ENCODE assay signal across 15 cellular contexts in genomic region chr7:98130959-98131358, GRCh38. TPM values are rescaled to one million over a fixed set of nuclear protein-coding genes. Genes with fewer than 3 reads are reported as not detected.
DNase-seq lines count a peak whose midpoint lies in the region; ATAC-seq and TF ChIP-seq lines count a peak whose summit lies in the region.
"Had no signal": no experiment of that assay in that cellular context is flagged by ENCODE, and none has a peak within 500 bp of the region (broad histone marks: within the 10 kb centered on the region; RNA-seq: fewer than 3 reads in every experiment).

No MANE protein-coding gene starts in this region.

- H3K9me3 ChIP-seq in MM.1S (replicated peaks; ENCODE audit: insufficient read depth, low read length): no peaks in the 10 kb centered on the region
- H3K9me3 ChIP-seq in tibial nerve: no peaks in the 10 kb centered on the region

- DNase-seq in MM.1S (no peak), dorsolateral prefrontal cortex (no peak), mesothelial cell of epicardium (ENCODE audit: low spot score in 2 of 2, unreplicated experiment in 2 of 2) (no peak), NCI-H1092 (lab: John Stamatoyannopoulos, UW) (no peak), tibial nerve (ENCODE audit: low spot score in 2 of 2) (no peak)
- DNase-seq: activated CD4-positive, CD25-positive, alpha-beta regulatory T cell; activated naive CD4-positive, alpha-beta T cell treated with Interleukin-2 at 50 U/mL for 16 hours; central memory CD4-positive, alpha-beta T cell; NCI-H1417; nephron progenitor cell; stimulated activated naive CD4-positive, alpha-beta T cell treated with Interleukin-2 at 50 U/mL for 16 hours had no signal

- no peak for TF ChIP-seq POLR2A in tibial nerve (IDR thresholded peaks at IDR 0.05)

- no peak overlapping the region for H3K9ac ChIP-seq in MM.1S (ENCODE audit: low read length)

- intact Hi-C loops in dorsolateral prefrontal cortex (cut with DNase I): no loop called here

- H3K27me3 ChIP-seq in ACC112 (ENCODE audit: insufficient read depth, low read length) (no peaks in the 10 kb centered on the region), MM.1S (replicated peaks; ENCODE audit: insufficient read depth, low read length) (0 out of 2 replicates have a peak, but pooled peaks cover 7% of the 10 kb centered on the region), dorsolateral prefrontal cortex (no peaks in the 10 kb centered on the region), tibial nerve (no peaks in the 10 kb centered on the region)

- no peaks in the 10 kb centered on the region for H3K36me3 Mint-ChIP-seq in mesothelial cell of epicardium

- H3K9me3 Mint-ChIP-seq in mesothelial cell of epicardium: no peaks in the 10 kb centered on the region
- H3K9me3 Mint-ChIP-seq: nephron progenitor cell had no signal

- H3K4me1 ChIP-seq in ACC112 (ENCODE audit: control insufficient read depth, insufficient read depth, low read length, unreplicated experiment) (peaks cover 31% of the 10 kb centered on the region), MM.1S (ENCODE audit: low read length) (peaks cover 32% of the 10 kb centered on the region), tibial nerve (peaks cover 0 to 51% (median 23%) of the 10 kb centered on the region in 4 donors)

- H2AFZ ChIP-seq in ACC112 (ENCODE audit: low read length, unreplicated experiment) (no peak overlapping the region), MM.1S (ENCODE audit: low read length) (no peak overlapping the region)

- no peak for TF ChIP-seq CTCF in MM.1S (IDR thresholded peaks at IDR 0.05; ENCODE audit: low read length)
- no peak for TF ChIP-seq CTCF in dorsolateral prefrontal cortex (IDR thresholded peaks at IDR 0.05 in 54 of 56, conservative IDR thresholded peaks at IDR 0.05 in 2 of 56; ENCODE audit: low read depth in 1 of 56, partially characterized antibody in 56 of 56)
- TF ChIP-seq CTCF in mesothelial cell of epicardium (IDR thresholded peaks at IDR 0.05; ENCODE audit: unreplicated experiment): no peak
- no peak for TF ChIP-seq CTCF in tibial nerve (IDR thresholded peaks at IDR 0.05)

- H4K20me1 ChIP-seq in MM.1S (ENCODE audit: insufficient read depth, low read length): peaks cover 45% of the 10 kb centered on the region

- no peaks in the 10 kb centered on the region for H3K9me2 ChIP-seq in MM.1S (replicated peaks; ENCODE audit: insufficient read depth, low read length)

- H3K4me3 ChIP-seq in ACC112 (ENCODE audit: low read depth, low read length): peak overlapping the region; percentile 58
- peak overlapping the region; percentile 35; the same call in 1 of the 2 replicates for H3K4me3 ChIP-seq in MM.1S (ENCODE audit: low read length)
- no peak overlapping the region for H3K4me3 ChIP-seq in dorsolateral prefrontal cortex
- H3K4me3 ChIP-seq in tibial nerve: no peak overlapping the region
- H3K4me3 ChIP-seq: skin epidermis had no signal

- peak overlapping the region; percentile 8 for H3K27ac Mint-ChIP-seq in mesothelial cell of epicardium

- H3K79me2 ChIP-seq in ACC112 (ENCODE audit: control insufficient read depth, insufficient read depth, low read length, unreplicated experiment) (peaks cover 28% of the 10 kb centered on the region), MM.1S (ENCODE audit: low read length) (peaks cover 79% of the 10 kb centered on the region)

- H3K4me3 Mint-ChIP-seq in mesothelial cell of epicardium: no peak overlapping the region
- H3K4me3 Mint-ChIP-seq: nephron progenitor cell had no signal

- WGBS in tibial nerve, 2 donors: 51 to 53% methylated on average over 4 of the region's 4 CpGs

- no peak for TF ChIP-seq EP300 in tibial nerve (IDR thresholded peaks at IDR 0.05)

- ATAC-seq in HG02571 (IDR thresholded peaks at IDR 0.05; ENCODE audit: unreplicated experiment) (no peak), GM18873 (IDR thresholded peaks at IDR 0.05; ENCODE audit: low FRiP score, unreplicated experiment) (no peak)

- peak overlapping the region; percentile 73 for H3K4me2 ChIP-seq in MM.1S (ENCODE audit: low read depth, low read length)

- no peaks in the 10 kb centered on the region for H3K36me3 ChIP-seq in ACC112 (ENCODE audit: insufficient read depth, low read length)
- H3K36me3 ChIP-seq in MM.1S (replicated peaks; ENCODE audit: insufficient read depth, low read length): no peaks in the 10 kb centered on the region
- peaks cover 0 to 6% (median 0%) of the 10 kb centered on the region in 3 donors for H3K36me3 ChIP-seq in tibial nerve

- H3F3A ChIP-seq in MM.1S (ENCODE audit: insufficient read depth, low read length): peaks cover 32% of the 10 kb centered on the region

- peaks cover 21% of the 10 kb centered on the region for H3K4me1 Mint-ChIP-seq in mesothelial cell of epicardium

- no peaks in the 10 kb centered on the region for H3K27me3 Mint-ChIP-seq in mesothelial cell of epicardium (ENCODE audit: low read depth)

- H3K27ac ChIP-seq in ACC112 (ENCODE audit: low read depth, low read length) (peak overlapping the region; percentile 87), MM.1S (ENCODE audit: low read length) (no peak overlapping the region; the same call in 1 of the 2 replicates), dorsolateral prefrontal cortex (peak overlapping the region in 30 of 59 donors; percentile 1 to 67 (median 36)), tibial nerve (peak overlapping the region in 2 of 4 donors; percentile 52 to 72)

RNA-seq across cellular contexts. Expression of gene LMTK2, which starts 24.3 kb away (rescaled TPM):
- total RNA-seq in dorsolateral prefrontal cortex: 100 to 1,000 TPM in 69 of 120 experiments, 10 to 100 TPM in 51; 47.8 to 154 (median 104) TPM
- 22.0 to 23.1 TPM (median 23.0 TPM) in 3 replicates for total RNA-seq in mesothelial cell of epicardium
- total RNA-seq in tibial nerve: 10 to 100 TPM; 10.4 to 14.4 (median 12.3) TPM

Comparison
In these comparisons a context has a peak if more than half of its experiments do, and no peak if none do; other contexts are left out.
1. H3K4me3 ChIP-seq: peak in ACC112 (single experiment) and MM.1S (single experiment); none in dorsolateral prefrontal cortex (0 of 59) and tibial nerve (0 of 4).